ENCODE assay signal across 17 cellular contexts in the genomic region with DNA sequence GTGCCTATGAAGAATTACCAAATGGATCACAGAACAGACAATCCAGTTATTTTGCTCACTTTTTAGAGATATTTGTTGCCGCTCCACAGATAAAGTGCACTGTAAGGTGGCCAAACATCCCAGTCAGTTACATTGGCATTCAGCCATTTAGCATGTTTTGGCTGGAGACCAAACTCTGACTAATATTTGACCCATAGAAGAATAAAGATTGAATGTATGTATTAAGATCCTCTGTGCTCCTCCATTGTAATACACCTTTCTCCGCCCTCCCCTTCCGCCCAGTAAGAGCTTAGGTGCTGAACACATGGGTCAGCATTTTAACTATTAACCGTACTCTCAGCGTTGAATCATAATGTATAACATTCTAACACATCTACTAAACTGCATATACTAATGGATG.
DNase-seq lines count a peak whose midpoint lies in the region; ATAC-seq and TF ChIP-seq lines count a peak whose summit lies in the region.
"Had no signal": no experiment of that assay in that cellular context is flagged by ENCODE, and none has a peak within 500 bp of the region (broad histone marks: within the 10 kb centered on the region; RNA-seq: fewer than 3 reads in every experiment).

No MANE protein-coding gene starts in this region.

- H3K27ac ChIP-seq in GM23338 (ENCODE audit: low read depth), result no peak overlapping the region
- H3K27ac ChIP-seq: C4-2B, prostate gland had no signal

- H2AFZ ChIP-seq in GM23338, result no peak overlapping the region

- H3K4me1 Mint-ChIP-seq in HFFc6 (ENCODE audit: low read depth) (peaks cover 49% of the 10 kb centered on the region), GM23338 (no peaks in the 10 kb centered on the region)
- H3K4me1 Mint-ChIP-seq: central memory CD8-positive, alpha-beta T cell had no signal

- H3K4me3 ChIP-seq in fibroblast of mammary gland (ENCODE audit: control insufficient read depth, low read depth, low read length) (no peak overlapping the region), skeletal muscle cell (ENCODE audit: low read depth, low read length) (no peak overlapping the region), GM23338 (no peak overlapping the region)
- H3K4me3 ChIP-seq: GM12878, prostate gland had no signal

- H3K36me3 ChIP-seq in GM23338 (ENCODE audit: insufficient read depth), result peaks cover 9% of the 10 kb centered on the region
- H3K36me3 ChIP-seq: prostate gland had no signal

- H3K27me3 Mint-ChIP-seq in HFFc6 (ENCODE audit: insufficient read depth) (no peaks in the 10 kb centered on the region), GM23338 (ENCODE audit: insufficient read depth, low read depth, poor library complexity) (no peaks in the 10 kb centered on the region)
- H3K27me3 Mint-ChIP-seq: central memory CD8-positive, alpha-beta T cell had no signal

- H3K27ac Mint-ChIP-seq in HFFc6 (no peak overlapping the region), GM23338 (no peak overlapping the region)

- DNase-seq in HFFc6 (peak; percentile 12), fibroblast of mammary gland (ENCODE audit: low read depth) (peak; percentile 60), skeletal muscle cell (ENCODE audit: low read depth) (peak; percentile 7), T1000 (lab: John Stamatoyannopoulos, UW) (no peak), GM23338 (ENCODE audit: low spot score) (no peak)
- DNase-seq: activated CD4-positive, CD25-positive, alpha-beta regulatory T cell treated with anti-CD3 and anti-CD28 coated beads, Interleukin-2, amount 50 U/mL, for 72 hours; activated CD8-positive, alpha-beta memory T cell treated with anti-CD3 and anti-CD28 coated beads, Interleukin-2, amount 50 U/mL, for 4 hours; activated naive CD4-positive, alpha-beta T cell treated with anti-CD3 and anti-CD28 coated beads, Interleukin-2, amount 50 U/mL, for 16 hours; hippocampal formation; NCI-H2081 treated with DMSO at 0.1 percent for 48 hours had no signal

- no peak overlapping the region for H3K4me2 ChIP-seq in GM23338

- no peaks in the 10 kb centered on the region for H3K79me2 ChIP-seq in GM23338 (replicated peaks; ENCODE audit: insufficient read depth)

- no peaks in the 10 kb centered on the region for H3F3A ChIP-seq in GM23338 (replicated peaks; ENCODE audit: low read depth)

- H3K4me3 Mint-ChIP-seq in HFFc6 (no peak overlapping the region), GM23338 (no peak overlapping the region)
- H3K4me3 Mint-ChIP-seq: central memory CD8-positive, alpha-beta T cell had no signal

- ATAC-seq in SK-N-SH treated with all-trans-retinoic acid at 6 μM for 48 hours, result peak; percentile 64
- ATAC-seq in GM21825 (IDR thresholded peaks at IDR 0.05; ENCODE audit: unreplicated experiment), result no peak
- no peak for ATAC-seq in GM23338
- ATAC-seq: GM12878, left lobe of liver had no signal

- H3K27me3 ChIP-seq in GM23338 (ENCODE audit: insufficient read depth), result no peaks in the 10 kb centered on the region

- H3K36me3 Mint-ChIP-seq in HFFc6 (ENCODE audit: low read depth) (peaks cover 27% of the 10 kb centered on the region), GM23338 (ENCODE audit: low read depth) (peaks cover 29% of the 10 kb centered on the region)

- H3K9me2 ChIP-seq in GM23338 (ENCODE audit: insufficient read depth), result peaks cover 4% of the 10 kb centered on the region; the same call in 1 of the 2 replicates

- no peaks in the 10 kb centered on the region for H4K20me1 ChIP-seq in GM23338 (replicated peaks; ENCODE audit: insufficient read depth)

- TF ChIP-seq CTCF in HFFc6 (IDR thresholded peaks at IDR 0.05) (no peak), fibroblast of mammary gland (conservative IDR thresholded peaks at IDR 0.05; ENCODE audit: control insufficient read depth, insufficient read depth, low read depth, low read length) (no peak), GM23338 (conservative IDR thresholded peaks at IDR 0.05; ENCODE audit: low read depth in 2 of 2) (no peak)

- H3K9me3 Mint-ChIP-seq in HFFc6, result no peaks in the 10 kb centered on the region
- H3K9me3 Mint-ChIP-seq in GM23338, result no peaks in the 10 kb centered on the region
- H3K9me3 Mint-ChIP-seq: central memory CD8-positive, alpha-beta T cell had no signal

- H3K4me1 ChIP-seq in GM23338 (ENCODE audit: insufficient read depth), result no peaks in the 10 kb centered on the region
- H3K4me1 ChIP-seq: prostate gland had no signal

TF ChIP-seq in SK-N-SH treated with all-trans-retinoic acid at 6 μM for 48 hours, 23 proteins besides CTCF, POLR2A, EP300 and RAD21 (continues in another document):
- no peak for TF ChIP-seq ZNF8 (CRISPR knock-in tag; IDR thresholded peaks at IDR 0.05)
- TF ChIP-seq OSR1 (CRISPR knock-in tag; IDR thresholded peaks at IDR 0.05), result no peak
- TF ChIP-seq ZNF565 (CRISPR knock-in tag; conservative IDR thresholded peaks at IDR 0.05; ENCODE audit: low read depth), result no peak
- no peak for TF ChIP-seq BACH2 (CRISPR knock-in tag; IDR thresholded peaks at IDR 0.05; ENCODE audit: borderline replicate concordance)
- TF ChIP-seq ZC3H10 (CRISPR knock-in tag; IDR thresholded peaks at IDR 0.05), result no peak
- TF ChIP-seq ARNTL (CRISPR knock-in tag; IDR thresholded peaks at IDR 0.05; ENCODE audit: borderline replicate concordance, low read depth), result no peak
- TF ChIP-seq, protein P1, sequence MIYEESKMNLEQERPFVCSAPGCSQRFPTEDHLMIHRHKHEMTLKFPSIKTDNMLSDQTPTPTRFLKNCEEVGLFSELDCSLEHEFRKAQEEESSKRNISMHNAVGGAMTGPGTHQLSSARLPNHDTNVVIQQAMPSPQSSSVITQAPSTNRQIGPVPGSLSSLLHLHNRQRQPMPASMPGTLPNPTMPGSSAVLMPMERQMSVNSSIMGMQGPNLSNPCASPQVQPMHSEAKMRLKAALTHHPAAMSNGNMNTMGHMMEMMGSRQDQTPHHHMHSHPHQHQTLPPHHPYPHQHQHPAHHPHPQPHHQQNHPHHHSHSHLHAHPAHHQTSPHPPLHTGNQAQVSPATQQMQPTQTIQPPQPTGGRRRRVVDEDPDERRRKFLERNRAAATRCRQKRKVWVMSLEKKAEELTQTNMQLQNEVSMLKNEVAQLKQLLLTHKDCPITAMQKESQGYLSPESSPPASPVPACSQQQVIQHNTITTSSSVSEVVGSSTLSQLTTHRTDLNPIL (CRISPR knock-in tag; IDR thresholded peaks at IDR 0.05; ENCODE audit: low read depth), result no peak
- TF ChIP-seq, protein P2, sequence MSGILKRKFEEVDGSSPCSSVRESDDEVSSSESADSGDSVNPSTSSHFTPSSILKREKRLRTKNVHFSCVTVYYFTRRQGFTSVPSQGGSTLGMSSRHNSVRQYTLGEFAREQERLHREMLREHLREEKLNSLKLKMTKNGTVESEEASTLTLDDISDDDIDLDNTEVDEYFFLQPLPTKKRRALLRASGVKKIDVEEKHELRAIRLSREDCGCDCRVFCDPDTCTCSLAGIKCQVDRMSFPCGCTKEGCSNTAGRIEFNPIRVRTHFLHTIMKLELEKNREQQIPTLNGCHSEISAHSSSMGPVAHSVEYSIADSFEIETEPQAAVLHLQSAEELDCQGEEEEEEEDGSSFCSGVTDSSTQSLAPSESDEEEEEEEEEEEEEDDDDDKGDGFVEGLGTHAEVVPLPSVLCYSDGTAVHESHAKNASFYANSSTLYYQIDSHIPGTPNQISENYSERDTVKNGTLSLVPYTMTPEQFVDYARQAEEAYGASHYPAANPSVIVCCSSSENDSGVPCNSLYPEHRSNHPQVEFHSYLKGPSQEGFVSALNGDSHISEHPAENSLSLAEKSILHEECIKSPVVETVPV (CRISPR knock-in tag; IDR thresholded peaks at IDR 0.05), result no peak
- no peak for TF ChIP-seq TOX (CRISPR knock-in tag; IDR thresholded peaks at IDR 0.05; ENCODE audit: borderline replicate concordance)
- TF ChIP-seq ZNF70 (CRISPR knock-in tag; IDR thresholded peaks at IDR 0.05), result no peak
- TF ChIP-seq CSDC2 (CRISPR knock-in tag; IDR thresholded peaks at IDR 0.05), result no peak
- no peak for TF ChIP-seq SNAI2 (CRISPR knock-in tag; IDR thresholded peaks at IDR 0.05)

TF ChIP-seq in GM23338, 12 proteins besides CTCF, POLR2A, EP300 and RAD21 (continues in another document):
- no peak for TF ChIP-seq ZNF114 (CRISPR knock-in tag; IDR thresholded peaks at IDR 0.05)

Comparison
In these comparisons a context has a peak if more than half of its experiments do, and no peak if none do; other contexts are left out.
1. DNase-seq: peak in HFFc6 (single experiment), fibroblast of mammary gland (single experiment) and skeletal muscle cell (single experiment); none in T1000 (single experiment) and GM23338 (single experiment).